In the genomic region with DNA sequence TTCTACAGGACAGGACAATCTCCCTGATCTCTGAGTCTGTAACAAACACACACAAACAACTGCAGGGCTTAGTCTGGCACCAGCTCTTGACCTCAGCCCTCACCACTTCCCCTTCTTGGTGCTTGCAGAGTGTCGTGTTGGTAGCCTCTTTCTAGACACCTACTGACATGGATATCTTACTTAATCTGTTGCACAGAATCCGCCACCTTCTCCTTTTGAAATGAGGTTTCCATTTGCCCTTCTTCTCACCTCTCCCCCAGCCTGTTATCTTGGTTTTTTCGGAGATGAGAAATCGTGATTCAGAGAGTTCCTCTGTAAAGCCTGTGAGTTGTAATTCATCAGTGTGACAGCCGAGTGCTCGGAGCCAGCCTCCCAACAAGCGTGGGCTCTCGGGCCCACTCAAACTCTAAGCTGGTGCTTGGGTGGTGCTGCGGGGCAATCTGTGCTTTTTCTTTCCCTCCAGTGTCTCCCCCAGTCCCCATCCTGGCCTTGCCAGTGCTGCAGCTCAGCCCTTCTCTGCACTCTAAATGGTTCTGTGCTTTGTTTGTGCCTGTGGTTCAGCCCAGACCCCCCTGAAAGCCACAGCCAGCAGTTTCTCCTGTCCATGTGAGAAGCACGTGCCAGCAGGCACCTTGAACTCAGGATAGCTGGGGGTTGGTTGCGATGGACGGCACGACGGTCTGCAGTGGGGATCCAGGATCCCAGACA, we compare ENCODE assay signal across 8 cellular contexts. TPM values are rescaled to one million over a fixed set of nuclear protein-coding genes. Genes with fewer than 3 reads are reported as not detected.
DNase-seq lines count a peak whose midpoint lies in the region; ATAC-seq and TF ChIP-seq lines count a peak whose summit lies in the region.

No MANE protein-coding gene starts in this region.

- H3K27me3 ChIP-seq in skeletal muscle satellite cell (ENCODE audit: control insufficient read depth, insufficient read depth, low read length), result no peaks in the 10 kb centered on the region

- H3K4me2 ChIP-seq in skeletal muscle satellite cell (ENCODE audit: low read length), result peak overlapping the region; percentile 78

- intact Hi-C loops in activated naive CD4-positive, alpha-beta T cell treated with anti-CD3 and anti-CD28 coated beads for 36 hours (cut with micrococcal nuclease), result loop anchor here (1.0 kb wide), 3 partner anchors 26 to 44 kb away; partner anchors contain the start of gene ZDHHC7
- intact Hi-C loops in left cardiac atrium (cut with DNase I), result no loop called here

- no peaks in the 10 kb centered on the region for H3K9me3 Mint-ChIP-seq in activated naive CD4-positive, alpha-beta T cell treated with anti-CD3 and anti-CD28 coated beads for 36 hours

- DNase-seq in GM13976 (ENCODE audit: low spot score), result peak; percentile 70
- DNase-seq in activated naive CD4-positive, alpha-beta T cell treated with anti-CD3 and anti-CD28 coated beads for 36 hours, result peak; percentile 77
- DNase-seq in left cardiac atrium, result no peak
- DNase-seq in NCI-H128 (lab: John Stamatoyannopoulos, UW; ENCODE audit: unreplicated experiment), result no peak
- no peak for DNase-seq in NCI-H2196 (lab: John Stamatoyannopoulos, UW; ENCODE audit: unreplicated experiment)

- H3K36me3 ChIP-seq in skeletal muscle satellite cell (ENCODE audit: insufficient read depth, low read length), result no peaks in the 10 kb centered on the region

- in situ Hi-C loops in GM13976 (cut with MboI; ENCODE audit: low sequenced_read_pairs, unreplicated experiment), result no loop called here

- CTCF ChIA-PET in activated naive CD4-positive, alpha-beta T cell treated with anti-CD3 and anti-CD28 coated beads for 36 hours (lab: Charles Lee), result interaction anchor here (0.7 to 2.2 kb wide), 7 partner anchors 9 to 31 kb away, joined by 3 to 9 read pairs (median 5); partner anchors contain the start of gene KIAA0513

- peaks cover 29% of the 10 kb centered on the region for H3K4me1 ChIP-seq in skeletal muscle satellite cell (ENCODE audit: control insufficient read depth, insufficient read depth, low read length)

- peak overlapping the region; percentile 84 for H3K27ac Mint-ChIP-seq in activated naive CD4-positive, alpha-beta T cell treated with anti-CD3 and anti-CD28 coated beads for 36 hours

- no peaks in the 10 kb centered on the region for H3K9me3 ChIP-seq in skeletal muscle satellite cell (replicated peaks; ENCODE audit: low read length)

- peak overlapping the region; percentile 29 for H3K9ac ChIP-seq in skeletal muscle satellite cell (ENCODE audit: low read depth, low read length)

- peak; percentile 36; the same call in 1 of the 2 replicates for TF ChIP-seq POLR2A in Raji (IDR thresholded peaks at IDR 0.05; ENCODE audit: insufficient read depth, low read depth, low read length)

- ATAC-seq in HG02885 (IDR thresholded peaks at IDR 0.05; ENCODE audit: poor library complexity, unreplicated experiment) (peak; percentile 89), left cardiac atrium (peak; percentile 79 to 83)

- TF ChIP-seq CTCF in GM13976 (IDR thresholded peaks at IDR 0.05; ENCODE audit: borderline replicate concordance, control extremely low read depth, extremely low read depth, insufficient read depth, missing control alignments), result no peak

- H3K4me3 ChIP-seq in skeletal muscle satellite cell (ENCODE audit: low read length), result peak overlapping the region; percentile 50

- peaks cover 1% of the 10 kb centered on the region for H3K36me3 Mint-ChIP-seq in activated naive CD4-positive, alpha-beta T cell treated with anti-CD3 and anti-CD28 coated beads for 36 hours (ENCODE audit: low read depth)

- H3K4me1 Mint-ChIP-seq in activated naive CD4-positive, alpha-beta T cell treated with anti-CD3 and anti-CD28 coated beads for 36 hours (ENCODE audit: low read depth), result peaks cover 39% of the 10 kb centered on the region

- peak overlapping the region; percentile 64 for H3K4me3 Mint-ChIP-seq in activated naive CD4-positive, alpha-beta T cell treated with anti-CD3 and anti-CD28 coated beads for 36 hours

- no peaks in the 10 kb centered on the region for H3K27me3 Mint-ChIP-seq in activated naive CD4-positive, alpha-beta T cell treated with anti-CD3 and anti-CD28 coated beads for 36 hours (ENCODE audit: low read depth)

RNA-seq across cellular contexts. Expression of gene KIAA0513, which starts 28.1 kb away (rescaled TPM):
- 1 to 10 TPM; 9.7 to 9.8 TPM for total RNA-seq in activated naive CD4-positive, alpha-beta T cell treated with anti-CD3 and anti-CD28 coated beads for 36 hours
- 10 to 100 TPM in 1 of 2 donors, 1 to 10 TPM in 1; 9.2 to 10.4 TPM for total RNA-seq in left cardiac atrium
- 6.3 and 6.6 TPM in 2 replicates for total RNA-seq in skeletal muscle satellite cell (2012; rRNA removed)

RNA-seq across cellular contexts. Expression of gene ZDHHC7, which starts 44.3 kb away (rescaled TPM):
- total RNA-seq in activated naive CD4-positive, alpha-beta T cell treated with anti-CD3 and anti-CD28 coated beads for 36 hours, result 10 to 100 TPM; 16.6 to 17.9 TPM
- 10 to 100 TPM; 33.2 to 35.2 TPM for total RNA-seq in left cardiac atrium
- 37.3 and 42.6 TPM in 2 replicates for total RNA-seq in skeletal muscle satellite cell (2012; rRNA removed)

RNA-seq across cellular contexts. Expression of gene CIBAR2, which starts 56.6 kb away (rescaled TPM):
- total RNA-seq in activated naive CD4-positive, alpha-beta T cell treated with anti-CD3 and anti-CD28 coated beads for 36 hours, result not detected
- total RNA-seq in left cardiac atrium, result not detected
- not detected in 2 replicates for total RNA-seq in skeletal muscle satellite cell (2012; rRNA removed)

Comparison
In these comparisons a context has a peak if more than half of its experiments do, and no peak if none do; other contexts are left out.
1. DNase-seq: peak in GM13976 (single experiment) and activated naive CD4-positive, alpha-beta T cell treated with anti-CD3 and anti-CD28 coated beads for 36 hours (single experiment); none in left cardiac atrium (single experiment), NCI-H128 (single experiment) and NCI-H2196 (single experiment).